ENCODE assay signal across 8 cellular contexts in the genomic region with DNA sequence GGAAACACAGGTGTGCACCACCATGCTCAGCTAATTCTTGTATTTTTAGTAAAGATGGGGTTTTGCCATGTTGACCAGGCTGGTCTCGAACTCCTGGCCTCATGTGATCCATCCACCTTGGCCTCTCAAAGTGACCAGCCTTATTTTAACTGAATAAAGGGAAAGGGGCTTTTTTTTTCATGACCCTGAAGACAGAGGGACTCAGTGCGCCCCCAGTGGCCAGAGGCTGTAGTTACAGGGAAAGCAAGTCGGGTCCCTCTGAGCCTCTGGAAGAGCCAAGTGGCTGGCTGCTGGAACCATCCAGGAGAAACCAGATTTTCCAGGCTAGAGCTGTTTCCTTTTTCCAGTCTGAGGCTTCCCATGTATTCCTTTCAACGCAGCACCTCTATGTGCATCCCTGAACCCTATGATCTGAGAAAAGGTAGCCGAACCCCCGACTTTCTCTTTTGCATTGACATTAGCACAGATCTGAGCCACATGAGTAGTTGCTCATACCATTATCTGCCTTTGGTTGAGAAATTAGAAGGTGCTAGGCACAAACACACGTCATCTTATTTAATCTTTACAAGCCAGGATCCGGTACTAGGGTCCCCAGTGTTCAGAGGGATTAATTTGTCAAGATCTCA.
A peak's percentile ranks its signal among the peaks of the same experiment; 100 is the strongest.
DNase-seq lines count a peak whose midpoint lies in the region; ATAC-seq and TF ChIP-seq lines count a peak whose summit lies in the region.

No MANE protein-coding gene starts in this region.

- TF ChIP-seq CTCF in WI38 (IDR thresholded peaks at IDR 0.05; ENCODE audit: low read depth, low read length) (peak; percentile 76), nephron progenitor cell (IDR thresholded peaks at IDR 0.05) (peak; percentile 88)

- no peaks in the 10 kb centered on the region for H3K36me3 Mint-ChIP-seq in nephron progenitor cell (ENCODE audit: low read depth)

- ATAC-seq in HG03354 (IDR thresholded peaks at IDR 0.05; ENCODE audit: poor library complexity, severe bottlenecking, unreplicated experiment) (no peak), GM19452 (IDR thresholded peaks at IDR 0.05; ENCODE audit: unreplicated experiment) (no peak)

- peak; percentile 86 for DNase-seq in ELF-1 (ENCODE audit: low read depth, low spot score)
- peak; percentile 15 for DNase-seq in Jurkat, Clone E6-1 (ENCODE audit: low read depth, low spot score)
- peak; percentile 26 to 50 for DNase-seq in erythroblast (lab: John Stamatoyannopoulos, UW)
- peak; percentile 79 for DNase-seq in nephron progenitor cell
- DNase-seq in OCI-M2 (lab: John Stamatoyannopoulos, UW; ENCODE audit: unreplicated experiment) = no peak

- H3K27me3 Mint-ChIP-seq in nephron progenitor cell (ENCODE audit: low read depth, poor library complexity) = peaks cover 20% of the 10 kb centered on the region

- H3K4me3 Mint-ChIP-seq in nephron progenitor cell = no peak overlapping the region

- H3K9me3 Mint-ChIP-seq in nephron progenitor cell = peaks cover 5% of the 10 kb centered on the region

- no peak overlapping the region for H3K4me3 ChIP-seq in Jurkat, Clone E6-1 (ENCODE audit: low read length)
- H3K4me3 ChIP-seq in WI38 (ENCODE audit: low read depth, low read length) = no peak overlapping the region

- TF ChIP-seq POLR2A in erythroblast (IDR thresholded peaks at IDR 0.05; ENCODE audit: low read length) = no peak

- peaks cover 31% of the 10 kb centered on the region for H3K4me1 Mint-ChIP-seq in nephron progenitor cell

- no peak overlapping the region for H3K27ac Mint-ChIP-seq in nephron progenitor cell
